10 cellular contexts compared by ENCODE assay signal in the genomic region with DNA sequence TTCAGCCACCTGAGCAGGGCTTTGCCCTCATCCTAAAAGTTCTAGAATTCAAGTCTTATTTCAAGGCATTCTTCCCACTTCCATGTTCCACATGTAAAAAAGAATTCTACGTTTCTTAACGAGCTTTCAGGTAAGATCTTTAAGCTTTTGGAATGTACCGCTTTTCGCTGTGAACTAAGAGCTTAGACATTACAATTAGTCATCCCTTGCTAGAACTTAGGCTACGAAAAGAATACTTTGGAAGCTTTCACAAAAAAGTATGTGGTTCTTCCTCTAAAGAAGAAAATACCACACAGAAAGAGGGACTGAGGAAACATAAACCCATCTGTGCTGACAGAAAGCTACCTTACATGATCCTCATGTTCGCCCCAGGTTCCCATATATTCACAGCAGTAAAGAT. TPM values are rescaled to one million over a fixed set of nuclear protein-coding genes. Genes with fewer than 3 reads are reported as not detected.
DNase-seq lines count a peak whose midpoint lies in the region; ATAC-seq and TF ChIP-seq lines count a peak whose summit lies in the region.
"Had no signal": no experiment of that assay in that cellular context is flagged by ENCODE, and none has a peak within 500 bp of the region (broad histone marks: within the 10 kb centered on the region; RNA-seq: fewer than 3 reads in every experiment).

No MANE protein-coding gene starts in this region.

- no peaks in the 10 kb centered on the region for H3K27me3 Mint-ChIP-seq in activated naive CD4-positive, alpha-beta T cell treated with anti-CD3 and anti-CD28 coated beads for 36 hours (ENCODE audit: low read depth)
- no peaks in the 10 kb centered on the region for H3K27me3 Mint-ChIP-seq in type B pancreatic cell

- peaks cover 37% of the 10 kb centered on the region for H3K4me1 Mint-ChIP-seq in activated naive CD4-positive, alpha-beta T cell treated with anti-CD3 and anti-CD28 coated beads for 36 hours (ENCODE audit: low read depth)
- H3K4me1 Mint-ChIP-seq in type B pancreatic cell (ENCODE audit: unreplicated experiment), result peaks cover 46% of the 10 kb centered on the region

- H3K36me3 Mint-ChIP-seq in activated naive CD4-positive, alpha-beta T cell treated with anti-CD3 and anti-CD28 coated beads for 36 hours (ENCODE audit: low read depth), result peaks cover 12% of the 10 kb centered on the region
- peaks cover 14 to 19% of the 10 kb centered on the region in 2 donors for H3K36me3 Mint-ChIP-seq in activated naive CD4-positive, alpha-beta T cell treated with anti-CD3 and anti-CD28 coated beads, Interleukin-2, amount 50 U/mL, for 72 hours
- H3K36me3 Mint-ChIP-seq in type B pancreatic cell, result peaks cover 8% of the 10 kb centered on the region

- H3K4me3 Mint-ChIP-seq in activated naive CD4-positive, alpha-beta T cell treated with anti-CD3 and anti-CD28 coated beads for 36 hours, result peak overlapping the region; percentile 88
- H3K4me3 Mint-ChIP-seq in type B pancreatic cell, result peak overlapping the region; percentile 96

- H3K27ac Mint-ChIP-seq in activated naive CD4-positive, alpha-beta T cell treated with anti-CD3 and anti-CD28 coated beads for 36 hours, result peak overlapping the region; percentile 27
- peak overlapping the region in 1 of 2 donors; percentile 88 for H3K27ac Mint-ChIP-seq in activated naive CD4-positive, alpha-beta T cell treated with anti-CD3 and anti-CD28 coated beads, Interleukin-2, amount 50 U/mL, for 72 hours
- peak overlapping the region; percentile 86 for H3K27ac Mint-ChIP-seq in type B pancreatic cell

- in situ Hi-C loops in astrocyte of the cerebellum (cut with HindIII; ENCODE audit: low sequenced_read_pairs), result no loop called here

- no peak for ATAC-seq in activated naive CD4-positive, alpha-beta T cell treated with anti-CD3 and anti-CD28 coated beads, Interleukin-2, amount 50 U/mL, for 72 hours
- ATAC-seq in HG03108 (IDR thresholded peaks at IDR 0.05; ENCODE audit: unreplicated experiment) (no peak), HG03378 (IDR thresholded peaks at IDR 0.05; ENCODE audit: unreplicated experiment) (no peak)

- CTCF ChIA-PET in activated naive CD4-positive, alpha-beta T cell treated with anti-CD3 and anti-CD28 coated beads for 36 hours (lab: Charles Lee), result interaction anchor here (0.6 to 1.9 kb wide), 4 partner anchors 10 to 53 kb away, joined by 3 to 10 read pairs (median 6); no protein-coding TSS in a partner anchor

- H3K9me3 Mint-ChIP-seq in activated naive CD4-positive, alpha-beta T cell treated with anti-CD3 and anti-CD28 coated beads for 36 hours, result no peaks in the 10 kb centered on the region
- H3K9me3 Mint-ChIP-seq in activated naive CD4-positive, alpha-beta T cell treated with anti-CD3 and anti-CD28 coated beads, Interleukin-2, amount 50 U/mL, for 72 hours, result no peaks in the 10 kb centered on the region
- peaks cover 4% of the 10 kb centered on the region for H3K9me3 Mint-ChIP-seq in type B pancreatic cell

- DNase-seq in activated naive CD4-positive, alpha-beta T cell treated with anti-CD3 and anti-CD28 coated beads for 36 hours, result no peak
- no peak for DNase-seq in activated naive CD4-positive, alpha-beta T cell treated with anti-CD3 and anti-CD28 coated beads, Interleukin-2, amount 50 U/mL, for 72 hours (ENCODE audit: low spot score in 2 of 2)
- no peak for DNase-seq in astrocyte of the cerebellum (ENCODE audit: low read depth)
- DNase-seq in left kidney (ENCODE audit: low read depth, low spot score), result peak; percentile 16
- DNase-seq in type B pancreatic cell (ENCODE audit: extremely low spot score, unreplicated experiment), result no peak
- no peak for DNase-seq in NCI-H345 treated with DMSO at 0.1 percent for 48 hours (lab: John Stamatoyannopoulos, UW; ENCODE audit: unreplicated experiment)
- DNase-seq: amniotic stem cell, H7 had no signal

- intact Hi-C loops in activated naive CD4-positive, alpha-beta T cell treated with anti-CD3 and anti-CD28 coated beads for 36 hours (cut with micrococcal nuclease), result no loop called here

- H3K4me3 ChIP-seq in astrocyte of the cerebellum (ENCODE audit: low read depth, low read length), result peak overlapping the region; percentile 74

- TF ChIP-seq CTCF in astrocyte of the cerebellum (IDR thresholded peaks at IDR 0.05; ENCODE audit: low read depth, low read length, missing control alignments) (no peak), type B pancreatic cell (conservative IDR thresholded peaks at IDR 0.05) (no peak)

RNA-seq across cellular contexts. Expression of a gene that starts 1.9 kb away (rescaled TPM):
- 100 to 1,000 TPM; 189 to 194 TPM for total RNA-seq in activated naive CD4-positive, alpha-beta T cell treated with anti-CD3 and anti-CD28 coated beads for 36 hours
- 100 to 1,000 TPM; 206 to 209 TPM for total RNA-seq in activated naive CD4-positive, alpha-beta T cell treated with anti-CD3 and anti-CD28 coated beads, Interleukin-2, amount 50 U/mL, for 72 hours
- 183 and 225 TPM in 2 replicates for total RNA-seq in type B pancreatic cell (ENCODE audit: low replicate concordance)

RNA-seq across cellular contexts. Expression of a gene that starts 2.2 kb away (rescaled TPM):
- total RNA-seq in activated naive CD4-positive, alpha-beta T cell treated with anti-CD3 and anti-CD28 coated beads for 36 hours, result 1 to 10 TPM; 6.8 to 8.3 TPM
- total RNA-seq in activated naive CD4-positive, alpha-beta T cell treated with anti-CD3 and anti-CD28 coated beads, Interleukin-2, amount 50 U/mL, for 72 hours, result 1 to 10 TPM; 4.1 to 8.3 TPM
- 7.9 and 14.7 TPM in 2 replicates for total RNA-seq in type B pancreatic cell (ENCODE audit: low replicate concordance)

RNA-seq across cellular contexts. Expression of a gene that starts 24.6 kb away (rescaled TPM):
- 10 to 100 TPM; 39.1 to 41.8 TPM for total RNA-seq in activated naive CD4-positive, alpha-beta T cell treated with anti-CD3 and anti-CD28 coated beads for 36 hours
- total RNA-seq in activated naive CD4-positive, alpha-beta T cell treated with anti-CD3 and anti-CD28 coated beads, Interleukin-2, amount 50 U/mL, for 72 hours, result 10 to 100 TPM; 40.9 to 60.0 TPM
- 73.0 and 93.8 TPM in 2 replicates for total RNA-seq in type B pancreatic cell (ENCODE audit: low replicate concordance)

RNA-seq across cellular contexts. Expression of a gene that starts 27.2 kb away (rescaled TPM):
- total RNA-seq in activated naive CD4-positive, alpha-beta T cell treated with anti-CD3 and anti-CD28 coated beads for 36 hours, result not detected
- not detected for total RNA-seq in activated naive CD4-positive, alpha-beta T cell treated with anti-CD3 and anti-CD28 coated beads, Interleukin-2, amount 50 U/mL, for 72 hours
- total RNA-seq in type B pancreatic cell (ENCODE audit: low replicate concordance), result not detected in 2 replicates

RNA-seq across cellular contexts. Expression of a gene that starts 34.0 kb away (rescaled TPM):
- 10 to 100 TPM; 69.1 to 70.3 TPM for total RNA-seq in activated naive CD4-positive, alpha-beta T cell treated with anti-CD3 and anti-CD28 coated beads for 36 hours
- total RNA-seq in activated naive CD4-positive, alpha-beta T cell treated with anti-CD3 and anti-CD28 coated beads, Interleukin-2, amount 50 U/mL, for 72 hours, result 10 to 100 TPM; 50.5 to 60.1 TPM
- 45.5 and 47.9 TPM in 2 replicates for total RNA-seq in type B pancreatic cell (ENCODE audit: low replicate concordance)
